29 cellular contexts compared by ENCODE assay signal in the genomic region with DNA sequence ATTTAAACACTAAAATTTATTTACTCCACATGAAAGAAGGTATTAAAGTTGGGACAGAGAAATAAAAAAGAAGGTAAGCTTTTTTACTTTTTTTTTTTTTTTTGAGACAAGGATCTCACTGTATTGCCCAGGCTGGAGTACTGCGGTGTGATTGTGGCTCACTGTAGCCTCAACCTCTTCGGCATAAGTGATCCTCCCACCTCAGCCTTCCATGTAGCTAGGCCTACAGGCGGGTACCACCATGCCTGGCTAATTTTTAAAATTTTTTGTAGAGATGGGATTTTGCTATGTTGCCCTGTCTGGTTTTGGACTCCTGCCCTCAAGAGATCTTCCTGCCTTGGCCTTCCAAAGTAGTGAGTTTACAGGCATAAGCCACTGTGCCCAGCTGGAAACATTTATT.
"Had no signal": no experiment of that assay in that cellular context is flagged by ENCODE, and none has a peak within 500 bp of the region (broad histone marks: within the 10 kb centered on the region; RNA-seq: fewer than 3 reads in every experiment).

No MANE protein-coding gene starts in this region.

- H3K9me3 ChIP-seq: ovary, testis had no signal

- H3K4me3 ChIP-seq: neural progenitor cell, ovary, psoas muscle, skin epidermis, smooth muscle cell, spleen, suprapubic skin, testis, tibial artery, transverse colon, upper lobe of left lung, vagina had no signal

- FAIRE-seq: urothelium cell line had no signal

- H3K4me1 ChIP-seq: neural progenitor cell, parathyroid adenoma, spleen, transverse colon, upper lobe of left lung had no signal

- H3K36me3 ChIP-seq: ovary, spleen, upper lobe of left lung, vagina had no signal

- H2AFZ ChIP-seq: neural progenitor cell, parathyroid adenoma had no signal

- ATAC-seq: natural killer cell; psoas muscle; sciatic nerve; stimulated activated memory B cell treated with anti-CD40 and anti-IgM and Interleukin-4, amounts not matched to agents 10 μg/mL and 1 μg/mL and 100 μg/mL, for 72 hours; stimulated activated naive CD8-positive, alpha-beta T cell treated with anti-CD3 and anti-CD28 coated beads, Interleukin-15, amount 100 ng/mL, for 72 hours; stimulated activated naive CD8-positive, alpha-beta T cell treated with anti-CD3 and anti-CD28 coated beads, Interleukin-15, Interleukin-2, amounts not matched to agents 100 U/mL and 50 U/mL, for 24 hours had no signal

- H3K4me2 ChIP-seq: neural progenitor cell, smooth muscle cell had no signal

- H3K9ac ChIP-seq: neural progenitor cell, parathyroid adenoma had no signal

- H3K27ac ChIP-seq: neural progenitor cell, ovary, parathyroid adenoma, psoas muscle, skin epidermis, spleen, suprapubic skin, testis, tibial artery, transverse colon, upper lobe of left lung, vagina had no signal

- H3K79me2 ChIP-seq: parathyroid adenoma had no signal

- DNase-seq: natural killer cell; occipital lobe; ovary; posterior cingulate gyrus; psoas muscle; right cardiac atrium; spleen; stimulated activated CD4-positive, alpha-beta T cell treated with anti-CD3 and anti-CD28 coated beads, Interleukin-12 subunit alpha, Interleukin-12 subunit beta, amount 100 ng/mL, for 4 hours; stimulated activated CD4-positive, alpha-beta T cell treated with anti-CD3 and anti-CD28 coated beads, Interleukin-1b, Interleukin-23, amount 100 ng/mL, for 48 hours; stimulated activated CD4-positive, alpha-beta T cell treated with anti-CD3 and anti-CD28 coated beads, Interleukin-4, amount 100 ng/mL, for 1 hour; stimulated activated CD4-positive, alpha-beta T cell treated with anti-CD3 and anti-CD28 coated beads, Interleukin-4, amount 100 ng/mL, for 4 hours; stimulated activated CD8-positive, alpha-beta memory T cell treated with anti-CD3 and anti-CD28 coated beads, Interleukin-4, amount 100 ng/mL, for 48 hours; stimulated activated naive CD4-positive, alpha-beta T cell; stimulated activated naive CD8-positive, alpha-beta T cell treated with anti-CD3 and anti-CD28 coated beads, Interleukin-15, amount 100 ng/mL, for 72 hours; stimulated activated naive CD8-positive, alpha-beta T cell treated with anti-CD3 and anti-CD28 coated beads, Interleukin-15, Interleukin-2, amounts not matched to agents 100 U/mL and 50 U/mL, for 24 hours; substantia nigra; testis; tibial artery; transverse colon; upper lobe of left lung had no signal

- H3K27me3 ChIP-seq: neural progenitor cell, ovary, spleen, suprapubic skin, testis, tibial artery, transverse colon, upper lobe of left lung, vagina had no signal
